In the genomic region with DNA sequence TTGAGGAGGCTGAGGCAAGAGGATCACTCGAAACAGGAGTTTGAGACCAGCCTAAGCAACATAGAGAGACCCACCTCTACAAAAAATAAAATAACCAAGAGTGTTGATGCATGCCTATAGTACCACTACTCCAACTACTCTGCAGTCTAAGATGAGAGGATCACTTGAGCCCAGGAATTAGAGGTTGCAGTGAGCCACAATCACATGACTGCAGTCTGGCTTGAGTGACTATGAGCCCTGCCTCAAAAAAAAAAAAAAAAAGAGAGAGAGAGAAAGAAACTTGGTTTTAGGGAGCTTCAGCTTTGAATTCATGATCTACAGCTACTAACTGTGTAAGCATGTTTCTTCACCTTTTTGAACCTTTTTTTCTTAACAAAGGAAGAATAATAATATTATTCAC, we compare ENCODE assay signal across 33 cellular contexts.
"Had no signal": no experiment of that assay in that cellular context is flagged by ENCODE, and none has a peak within 500 bp of the region (broad histone marks: within the 10 kb centered on the region; RNA-seq: fewer than 3 reads in every experiment).

No MANE protein-coding gene starts in this region.

- H3K9me3 Mint-ChIP-seq: activated CD4-positive, alpha-beta memory T cell treated with anti-CD3 and anti-CD28 coated beads for 36 hours; activated T-helper 17 cell treated with anti-CD3 and anti-CD28 coated beads, Interleukin-2, amount 50 U/mL, for 72 hours had no signal

- H3K9ac ChIP-seq: KMS-11, SK-N-SH had no signal

- H3K27ac ChIP-seq: brain microvascular endothelial cell, cardiac muscle cell, KMS-11, SJCRH30, WERI-Rb-1 had no signal

- H3K36me3 Mint-ChIP-seq: activated CD4-positive, alpha-beta memory T cell treated with anti-CD3 and anti-CD28 coated beads for 36 hours; activated naive CD8-positive, alpha-beta T cell; IgD-negative memory B cell had no signal

- ATAC-seq: activated CD4-positive, CD25-positive, alpha-beta regulatory T cell treated with anti-CD3 and anti-CD28 coated beads, Interleukin-2, amount 50 U/mL, for 24 hours; activated T-helper 17 cell treated with anti-CD3 and anti-CD28 coated beads, Interleukin-2, amount 50 U/mL, for 72 hours; Panc1; Right ventricle myocardium inferior had no signal

- H3K4me3 ChIP-seq: cardiac muscle cell, MG63, SJCRH30 had no signal

- H3K27me3 ChIP-seq: brain microvascular endothelial cell, cardiac muscle cell, MG63, SJCRH30 had no signal

- H3K9me3 ChIP-seq: MG63, SJCRH30, SK-N-SH had no signal

- DNase-seq: activated CD4-positive, alpha-beta memory T cell treated with anti-CD3 and anti-CD28 coated beads for 36 hours; activated CD4-positive, alpha-beta T cell treated with anti-CD3 and anti-CD28 coated beads for 48 hours; activated CD8-positive, alpha-beta memory T cell treated with anti-CD3 and anti-CD28 coated beads for 24 hours; activated gamma-delta T cell; activated naive CD4-positive, alpha-beta T cell treated with anti-CD3 and anti-CD28 coated beads for 36 hours; activated T-cell treated with anti-CD3 and anti-CD28 coated beads for 4 hours; activated T-cell treated with anti-CD3 and anti-CD28 coated beads, Interleukin-2, amount 50 U/mL, for 48 hours; brain microvascular endothelial cell; MG63; MV-4-11; NCI-H1092 treated with DMSO at 0.1 percent for 48 hours; NCI-H1417 treated with DMSO at 0.1 percent for 48 hours; NCI-H1694; NCI-H2029; NCI-H2107; NCI-H2171 treated with DMSO at 0.1 percent for 48 hours; NCI-H226; NCI-H526; NCI-H774; OCI-M1; RPMI8226; SJCRH30; SK-N-SH; T-helper 1 cell; WERI-Rb-1 had no signal

- H3K4me3 Mint-ChIP-seq: activated CD4-positive, alpha-beta memory T cell treated with anti-CD3 and anti-CD28 coated beads for 36 hours; activated naive CD4-positive, alpha-beta T cell treated with anti-CD3 and anti-CD28 coated beads for 36 hours; activated naive CD8-positive, alpha-beta T cell; activated T-helper 17 cell treated with anti-CD3 and anti-CD28 coated beads, Interleukin-2, amount 50 U/mL, for 72 hours; IgD-negative memory B cell had no signal

- H3K27ac Mint-ChIP-seq: activated CD4-positive, alpha-beta memory T cell treated with anti-CD3 and anti-CD28 coated beads for 36 hours; activated naive CD4-positive, alpha-beta T cell treated with anti-CD3 and anti-CD28 coated beads for 36 hours; activated naive CD8-positive, alpha-beta T cell; activated T-helper 17 cell treated with anti-CD3 and anti-CD28 coated beads, Interleukin-2, amount 50 U/mL, for 72 hours; IgD-negative memory B cell had no signal

- H3K27me3 Mint-ChIP-seq: activated CD4-positive, alpha-beta memory T cell treated with anti-CD3 and anti-CD28 coated beads for 36 hours; activated naive CD8-positive, alpha-beta T cell; IgD-negative memory B cell had no signal

- H3K4me2 ChIP-seq: KMS-11, SK-N-SH had no signal

- H3K9me2 ChIP-seq: SK-N-SH had no signal

- H3K36me3 ChIP-seq: brain microvascular endothelial cell, cardiac muscle cell, MG63, SJCRH30, WERI-Rb-1 had no signal

- H3K4me1 Mint-ChIP-seq: activated T-helper 17 cell treated with anti-CD3 and anti-CD28 coated beads, Interleukin-2, amount 50 U/mL, for 72 hours; IgD-negative memory B cell had no signal
